ENCODE assay signal across 17 cellular contexts in genomic region chr3:146498002-146498736, GRCh38. TPM values are rescaled to one million over a fixed set of nuclear protein-coding genes. Genes with fewer than 3 reads are reported as not detected.
DNase-seq lines count a peak whose midpoint lies in the region; ATAC-seq, FAIRE-seq and TF ChIP-seq lines count a peak whose summit lies in the region.
"Had no signal": no experiment of that assay in that cellular context is flagged by ENCODE, and none has a peak within 500 bp of the region (broad histone marks: within the 10 kb centered on the region; RNA-seq: fewer than 3 reads in every experiment).

No MANE protein-coding gene starts in this region.

- ATAC-seq in activated B cell treated with CpG ODN at 0.5 μM for 24 hours (ENCODE audit: low read depth) (no peak), GM21381 (IDR thresholded peaks at IDR 0.05; ENCODE audit: unreplicated experiment) (no peak)
- ATAC-seq: foreskin keratinocyte had no signal

- no peak for TF ChIP-seq CTCF in activated B cell treated with CpG ODN at 0.5 μM for 24 hours (IDR thresholded peaks at IDR 0.05)

- CTCF ChIA-PET in CD8-positive, alpha-beta memory T cell (lab: Charles Lee): interaction anchor here (0.8 kb wide), 1 partner anchor 75 kb away, joined by 4 read pairs; no protein-coding TSS in a partner anchor
- CTCF ChIA-PET in activated B cell treated with CpG ODN at 0.5 μM for 24 hours (lab: Charles Lee): no interaction called here

- no peaks in the 10 kb centered on the region for H3K36me3 ChIP-seq in CD8-positive, alpha-beta memory T cell (ENCODE audit: insufficient read depth, low read length)
- H3K36me3 ChIP-seq: cardiac muscle cell, SJSA1, vagina had no signal

- intact Hi-C loops in activated B cell treated with CpG ODN at 0.5 μM for 24 hours (cut with micrococcal nuclease): no loop called here

- peaks cover 5% of the 10 kb centered on the region for H3K4me1 ChIP-seq in CD8-positive, alpha-beta memory T cell (ENCODE audit: insufficient read depth, low read length)
- H3K4me1 ChIP-seq: parathyroid adenoma, vagina had no signal

- H3K9me3 Mint-ChIP-seq in CD8-positive, alpha-beta memory T cell: peaks cover 0 to 9% (median 4%) of the 10 kb centered on the region in 5 donors
- no peaks in the 10 kb centered on the region for H3K9me3 Mint-ChIP-seq in activated B cell treated with CpG ODN at 0.5 μM for 24 hours
- peaks cover 4% of the 10 kb centered on the region for H3K9me3 Mint-ChIP-seq in activated naive CD8-positive, alpha-beta T cell treated with anti-CD3 and anti-CD28 coated beads for 36 hours

- POLR2A ChIA-PET in CD8-positive, alpha-beta memory T cell (lab: Charles Lee): no interaction called here
- POLR2A ChIA-PET in activated B cell treated with CpG ODN at 0.5 μM for 24 hours (lab: Charles Lee): no interaction called here

- H3K4me3 Mint-ChIP-seq in CD8-positive, alpha-beta memory T cell: peak overlapping the region; percentile 28 to 83 (median 78)
- H3K4me3 Mint-ChIP-seq in activated B cell treated with CpG ODN at 0.5 μM for 24 hours: peak overlapping the region; percentile 50
- H3K4me3 Mint-ChIP-seq in activated naive CD8-positive, alpha-beta T cell treated with anti-CD3 and anti-CD28 coated beads for 36 hours: peak overlapping the region; percentile 62

- H3K4me1 Mint-ChIP-seq in CD8-positive, alpha-beta memory T cell: peaks cover 18 to 25% (median 19%) of the 10 kb centered on the region in 3 donors
- H3K4me1 Mint-ChIP-seq in activated B cell treated with CpG ODN at 0.5 μM for 24 hours: peaks cover 1% of the 10 kb centered on the region
- H3K4me1 Mint-ChIP-seq in activated naive CD8-positive, alpha-beta T cell treated with anti-CD3 and anti-CD28 coated beads for 36 hours: peaks cover 36% of the 10 kb centered on the region

- no peak overlapping the region for H3K27ac ChIP-seq in CD8-positive, alpha-beta memory T cell (ENCODE audit: low read depth, low read length)
- H3K27ac ChIP-seq: cardiac muscle cell, foreskin keratinocyte, parathyroid adenoma, SJSA1, vagina had no signal

- no peaks in the 10 kb centered on the region for H3K36me3 Mint-ChIP-seq in CD8-positive, alpha-beta memory T cell
- H3K36me3 Mint-ChIP-seq in activated B cell treated with CpG ODN at 0.5 μM for 24 hours (ENCODE audit: low read depth): no peaks in the 10 kb centered on the region
- H3K36me3 Mint-ChIP-seq in activated naive CD8-positive, alpha-beta T cell treated with anti-CD3 and anti-CD28 coated beads for 36 hours: peaks cover 10% of the 10 kb centered on the region

- peak in 3 of 5 donors; percentile 51 to 68 (median 55) for DNase-seq in CD8-positive, alpha-beta memory T cell
- DNase-seq in activated B cell treated with CpG ODN at 0.5 μM for 24 hours (no peak), HTR-8/SVneo (ENCODE audit: insufficient read length, low spot score) (no peak), H4 (ENCODE audit: low spot score) (no peak)
- DNase-seq in activated naive CD8-positive, alpha-beta T cell treated with anti-CD3 and anti-CD28 coated beads for 36 hours: peak; percentile 59
- DNase-seq in stimulated activated CD4-positive, alpha-beta T cell treated with anti-CD3 and anti-CD28 coated beads, Interleukin-12 subunit alpha, Interleukin-12 subunit beta, amount 100 ng/mL, for 48 hours (ENCODE audit: low read depth in 2 of 3, low spot score in 1 of 3): peak in 2 of 3 donors; percentile 13 to 31
- DNase-seq: foreskin keratinocyte, NCI-H1105 had no signal

- H3K4me3 ChIP-seq in CD8-positive, alpha-beta memory T cell (ENCODE audit: low read length): peak overlapping the region; percentile 58
- H3K4me3 ChIP-seq: cardiac muscle cell, SJSA1, vagina had no signal

- no peak for FAIRE-seq in HTR-8/SVneo (lab: Jason Lieb, UNC)
- FAIRE-seq: endometrium, GM19239, TTC549 had no signal

- no peaks in the 10 kb centered on the region for H3K27me3 ChIP-seq in CD8-positive, alpha-beta memory T cell (ENCODE audit: insufficient read depth, low read length, poor library complexity, severe bottlenecking)
- H3K27me3 ChIP-seq: cardiac muscle cell, foreskin keratinocyte, SJSA1, vagina had no signal

- H3K27me3 Mint-ChIP-seq in CD8-positive, alpha-beta memory T cell: peaks cover 0 to 3% of the 10 kb centered on the region in 2 donors
- H3K27me3 Mint-ChIP-seq in activated B cell treated with CpG ODN at 0.5 μM for 24 hours: peaks cover 9% of the 10 kb centered on the region
- H3K27me3 Mint-ChIP-seq in activated naive CD8-positive, alpha-beta T cell treated with anti-CD3 and anti-CD28 coated beads for 36 hours: no peaks in the 10 kb centered on the region

- no peaks in the 10 kb centered on the region for H3K9me3 ChIP-seq in CD8-positive, alpha-beta memory T cell (ENCODE audit: low read length)
- H3K9me3 ChIP-seq: SJSA1, vagina had no signal

- peak overlapping the region in 7 of 8 donors; percentile 59 to 93 (median 77) for H3K27ac Mint-ChIP-seq in CD8-positive, alpha-beta memory T cell
- no peak overlapping the region for H3K27ac Mint-ChIP-seq in activated B cell treated with CpG ODN at 0.5 μM for 24 hours
- H3K27ac Mint-ChIP-seq in activated naive CD8-positive, alpha-beta T cell treated with anti-CD3 and anti-CD28 coated beads for 36 hours: peak overlapping the region; percentile 70

RNA-seq across cellular contexts. Expression of gene PLSCR2, which starts 28.8 kb away (rescaled TPM):
- not detected for total RNA-seq in CD8-positive, alpha-beta memory T cell
- polyA plus RNA-seq in CD8-positive, alpha-beta memory T cell: not detected
- not detected in 2 replicates for total RNA-seq in activated B cell treated with CpG ODN at 0.5 μM for 24 hours
- total RNA-seq in activated naive CD8-positive, alpha-beta T cell treated with anti-CD3 and anti-CD28 coated beads for 36 hours: not detected
- not detected in 2 replicates for total RNA-seq in H4 (2014; rRNA removed; shearing (Covaris generic))
- total RNA-seq: cardiac muscle cell, foreskin keratinocyte, mesenteric fat pad, SJSA1, vagina had no signal
- polyA plus RNA-seq: cardiac muscle cell, foreskin keratinocyte had no signal

RNA-seq across cellular contexts. Expression of gene PLSCR1, which starts 46.2 kb away (rescaled TPM):
- 10 to 100 TPM; 19.1 to 24.1 TPM for total RNA-seq in CD8-positive, alpha-beta memory T cell
- polyA plus RNA-seq in CD8-positive, alpha-beta memory T cell: 40.8 TPM
- 34.2 and 37.2 TPM in 2 replicates for total RNA-seq in activated B cell treated with CpG ODN at 0.5 μM for 24 hours
- total RNA-seq in activated naive CD8-positive, alpha-beta T cell treated with anti-CD3 and anti-CD28 coated beads for 36 hours: 10 to 100 TPM; 85.2 to 86.5 TPM
- total RNA-seq in H4 (2014; rRNA removed; shearing (Covaris generic)): 259 and 270 TPM in 2 replicates

Comparison
In these comparisons a context has a peak if more than half of its experiments do, and no peak if none do; other contexts are left out.
1. DNase-seq: peak in CD8-positive, alpha-beta memory T cell (3 of 5), activated naive CD8-positive, alpha-beta T cell treated with anti-CD3 and anti-CD28 coated beads for 36 hours (single experiment) and stimulated activated CD4-positive, alpha-beta T cell treated with anti-CD3 and anti-CD28 coated beads, Interleukin-12 subunit alpha, Interleukin-12 subunit beta, amount 100 ng/mL, for 48 hours (2 of 3); none in activated B cell treated with CpG ODN at 0.5 μM for 24 hours (single experiment), HTR-8/SVneo (single experiment) and H4 (single experiment).
2. Peak in every context shown above with its lines, with median percentiles within 50 percentile points of each other: H3K4me3 Mint-ChIP-seq.